13 cellular contexts compared by ENCODE assay signal in the genomic region with DNA sequence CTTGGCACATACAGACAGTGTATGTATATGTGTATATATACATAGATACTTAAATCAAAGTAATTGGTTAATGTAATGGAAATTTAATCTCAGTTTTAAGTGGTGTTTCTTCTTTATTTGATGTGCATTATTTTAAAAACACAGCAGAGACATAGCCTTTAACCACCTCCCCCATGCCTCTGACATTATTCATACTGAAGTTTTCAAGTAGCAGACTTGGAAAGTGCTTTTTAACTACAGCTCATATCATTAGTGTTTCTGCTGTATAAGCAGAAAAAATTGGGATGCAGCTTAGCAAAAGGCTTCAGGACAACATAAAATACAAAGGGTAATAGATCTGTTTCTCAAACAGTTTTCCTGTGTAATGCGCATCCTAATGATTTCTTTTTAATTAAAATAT. TPM values are rescaled to one million over a fixed set of nuclear protein-coding genes. Genes with fewer than 3 reads are reported as not detected.
A peak's percentile ranks its signal among the peaks of the same experiment; 100 is the strongest.
DNase-seq lines count a peak whose midpoint lies in the region; ATAC-seq and TF ChIP-seq lines count a peak whose summit lies in the region.
"Had no signal": no experiment of that assay in that cellular context is flagged by ENCODE, and none has a peak within 500 bp of the region (broad histone marks: within the 10 kb centered on the region; RNA-seq: fewer than 3 reads in every experiment).

No MANE protein-coding gene starts in this region.

- H3K9ac ChIP-seq in BLaER1 treated with 17β-estradiol and CSF1 and Interleukin-3, amounts not matched to agents 10 nM and 100 nM, result no peak overlapping the region
- H3K9ac ChIP-seq in GM23248, result no peak overlapping the region

- H3K27ac ChIP-seq in BLaER1 treated with 17β-estradiol and CSF1 and Interleukin-3, amounts not matched to agents 10 nM and 100 nM, result peak overlapping the region in 2 of 11 experiments; percentile 12 to 33; a peak in 1 of 22 replicates
- H3K27ac ChIP-seq in GM23248, result no peak overlapping the region
- peak overlapping the region; percentile 57 to 66 for H3K27ac ChIP-seq in left lung
- H3K27ac ChIP-seq: SJSA1 had no signal

- no peaks in the 10 kb centered on the region for H3K27me3 ChIP-seq in BLaER1 treated with 17β-estradiol and CSF1 and Interleukin-3, amounts not matched to agents 10 nM and 100 nM
- H3K27me3 ChIP-seq in GM23248 (replicated peaks; ENCODE audit: insufficient read depth) (no peaks in the 10 kb centered on the region), left lung (no peaks in the 10 kb centered on the region)
- H3K27me3 ChIP-seq: SJSA1 had no signal

- H3K79me2 ChIP-seq in GM23248 (ENCODE audit: insufficient read depth), result no peaks in the 10 kb centered on the region

- H3K27me3 Mint-ChIP-seq in activated naive CD8-positive, alpha-beta T cell treated with anti-CD3 and anti-CD28 coated beads, Interleukin-2, amount 10 ng/mL, durations not matched to agents 7 days and 5 days, result no peaks in the 10 kb centered on the region

- peaks cover 11% of the 10 kb centered on the region for H3K9me3 Mint-ChIP-seq in activated naive CD8-positive, alpha-beta T cell treated with anti-CD3 and anti-CD28 coated beads, Interleukin-2, amount 10 ng/mL, durations not matched to agents 7 days and 5 days

- no peaks in the 10 kb centered on the region for H3K36me3 ChIP-seq in BLaER1 treated with 17β-estradiol and CSF1 and Interleukin-3, amounts not matched to agents 10 nM and 100 nM
- no peaks in the 10 kb centered on the region for H3K36me3 ChIP-seq in GM23248 (ENCODE audit: low read depth)
- no peaks in the 10 kb centered on the region for H3K36me3 ChIP-seq in left lung
- H3K36me3 ChIP-seq: SJSA1 had no signal

- H3K9me3 ChIP-seq in BLaER1 treated with 17β-estradiol and CSF1 and Interleukin-3, amounts not matched to agents 10 nM and 100 nM (replicated peaks in 1 of 11), result peaks cover 16 to 31% (median 23%) of the 10 kb centered on the region in 11 experiments; a peak in 21 of 22 replicates
- no peaks in the 10 kb centered on the region for H3K9me3 ChIP-seq in GM23248 (ENCODE audit: low read depth)
- peaks cover 0 to 7% of the 10 kb centered on the region in 2 donors for H3K9me3 ChIP-seq in left lung
- H3K9me3 ChIP-seq: SJSA1 had no signal

- in situ Hi-C loops in GM23248 (cut with MboI), result no loop called here

- H3K9me2 ChIP-seq in GM23248 (ENCODE audit: insufficient read depth), result no peaks in the 10 kb centered on the region; the same call in 1 of the 2 replicates

- ATAC-seq in activated naive CD8-positive, alpha-beta T cell treated with anti-CD3 and anti-CD28 coated beads, Interleukin-2, amount 10 ng/mL, durations not matched to agents 7 days and 5 days (ENCODE audit: low read depth), result no peak
- ATAC-seq in left lung, result peak; percentile 66

- POLR2A ChIA-PET in activated naive CD8-positive, alpha-beta T cell treated with anti-CD3 and anti-CD28 coated beads, Interleukin-2, amount 10 ng/mL, durations not matched to agents 7 days and 5 days (lab: Charles Lee), result interaction anchor here (0.6 to 2.8 kb wide), 4 partner anchors 47 to 108 kb away, joined by 3 to 11 read pairs (median 8); a partner anchor contains a TSS

- peak overlapping the region; percentile 21 to 72 (median 37); a peak in 20 of 22 replicates for H3K4me2 ChIP-seq in BLaER1 treated with 17β-estradiol and CSF1 and Interleukin-3, amounts not matched to agents 10 nM and 100 nM
- H3K4me2 ChIP-seq in GM23248 (ENCODE audit: unreplicated experiment), result peak overlapping the region; percentile 6

- no peak for TF ChIP-seq CTCF in left lung (IDR thresholded peaks at IDR 0.05)

- H3K4me3 ChIP-seq in BLaER1 treated with 17β-estradiol and CSF1 and Interleukin-3, amounts not matched to agents 10 nM and 100 nM, result no peak overlapping the region
- H3K4me3 ChIP-seq in GM23248 (0 out of 2 replicates have a peak overlapping the region, but pooled peaks have one; percentile 2), left lung (no peak overlapping the region)
- H3K4me3 ChIP-seq: SJSA1, skin epidermis had no signal

- WGBS in GM23248 (ENCODE audit: low coverage in 1 of 2, low lambda C conversion rate in 2 of 2, missing lambda C conversion rate in 2 of 2), 2 experiments, result 98 to 100% methylated on average over 1 of the region's 1 CpG

- peak overlapping the region; percentile 100 for H3K27ac Mint-ChIP-seq in activated naive CD8-positive, alpha-beta T cell treated with anti-CD3 and anti-CD28 coated beads, Interleukin-2, amount 10 ng/mL, durations not matched to agents 7 days and 5 days

- H2AFZ ChIP-seq in GM23248, result no peak overlapping the region

- intact Hi-C loops in left lung (cut with DNase I), result no loop called here

- peaks cover 46% of the 10 kb centered on the region for H3K4me1 Mint-ChIP-seq in activated naive CD8-positive, alpha-beta T cell treated with anti-CD3 and anti-CD28 coated beads, Interleukin-2, amount 10 ng/mL, durations not matched to agents 7 days and 5 days

- H4K20me1 ChIP-seq in BLaER1 treated with 17β-estradiol and CSF1 and Interleukin-3, amounts not matched to agents 10 nM and 100 nM, result no peaks in the 10 kb centered on the region
- H4K20me1 ChIP-seq in GM23248 (ENCODE audit: insufficient read depth), result no peaks in the 10 kb centered on the region

- DNase-seq in GM23248 (peak; percentile 67), left lung (no peak), NCI-H1105 (lab: John Stamatoyannopoulos, UW) (no peak), NCI-H1417 (lab: John Stamatoyannopoulos, UW) (no peak), NCI-H146 (lab: John Stamatoyannopoulos, UW) (no peak), islet precursor cell (no peak)
- DNase-seq in activated naive CD8-positive, alpha-beta T cell treated with anti-CD3 and anti-CD28 coated beads, Interleukin-2, amount 10 ng/mL, durations not matched to agents 7 days and 5 days, result no peak
- DNase-seq: activated CD8-positive, alpha-beta memory T cell treated with anti-CD3 and anti-CD28 coated beads for 24 hours; glutamatergic neuron; stimulated activated CD8-positive, alpha-beta memory T cell treated with anti-CD3 and anti-CD28 coated beads, Interleukin-4, amount 100 ng/mL, for 48 hours had no signal

- H3F3A ChIP-seq in GM23248 (ENCODE audit: insufficient read depth), result peaks cover 35% of the 10 kb centered on the region

- H3K36me3 Mint-ChIP-seq in activated naive CD8-positive, alpha-beta T cell treated with anti-CD3 and anti-CD28 coated beads, Interleukin-2, amount 10 ng/mL, durations not matched to agents 7 days and 5 days, result peaks cover 23% of the 10 kb centered on the region

- H3K4me3 Mint-ChIP-seq in activated naive CD8-positive, alpha-beta T cell treated with anti-CD3 and anti-CD28 coated beads, Interleukin-2, amount 10 ng/mL, durations not matched to agents 7 days and 5 days, result peak overlapping the region; percentile 79

- peaks cover 21 to 60% (median 39%) of the 10 kb centered on the region in 10 experiments; a peak in 17 of 20 replicates for H3K4me1 ChIP-seq in BLaER1 treated with 17β-estradiol and CSF1 and Interleukin-3, amounts not matched to agents 10 nM and 100 nM
- H3K4me1 ChIP-seq in GM23248 (ENCODE audit: insufficient read depth), result peaks cover 28% of the 10 kb centered on the region
- H3K4me1 ChIP-seq in left lung, result peaks cover 13 to 43% of the 10 kb centered on the region in 2 donors

RNA-seq across cellular contexts. Expression of a gene that starts 52.1 kb away (rescaled TPM):
- 10.4 and 12.0 TPM in 2 replicates for total RNA-seq in GM23248 (2014; rRNA removed; shearing (Covaris generic))
- polyA plus RNA-seq in GM23248 (2016; fragmentation: Nextera tagmentation; extraction: Ambion mirVana), result 2.1 and 2.3 TPM in 2 replicates
- 1 to 10 TPM; 2.4 to 3.0 TPM for total RNA-seq in activated naive CD8-positive, alpha-beta T cell treated with anti-CD3 and anti-CD28 coated beads, Interleukin-2, amount 10 ng/mL, durations not matched to agents 7 days and 5 days
- total RNA-seq in left lung, result 1 to 10 TPM; 6.1 to 7.7 TPM
